19 cellular contexts compared by ENCODE assay signal in the genomic region with DNA sequence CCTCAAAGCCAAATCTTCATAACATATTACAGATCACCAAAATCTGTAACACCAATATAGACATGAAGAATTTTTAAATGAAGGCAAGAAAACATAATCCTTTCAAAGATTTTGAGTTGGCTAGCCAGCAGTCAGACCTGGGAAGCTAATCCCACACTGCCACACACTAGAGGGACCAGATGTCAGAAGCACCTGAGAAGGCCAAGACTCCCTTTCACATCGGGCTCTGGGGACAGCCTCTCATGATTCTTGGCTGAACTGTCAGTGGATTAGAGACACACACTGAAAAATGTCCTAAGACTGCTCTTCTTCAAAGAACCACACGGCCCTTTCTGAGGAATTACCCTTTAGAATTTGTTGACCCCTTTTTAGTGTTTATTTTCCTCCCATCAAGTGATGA. TPM values are rescaled to one million over a fixed set of nuclear protein-coding genes. Genes with fewer than 3 reads are reported as not detected.
DNase-seq lines count a peak whose midpoint lies in the region; ATAC-seq and TF ChIP-seq lines count a peak whose summit lies in the region.
"Had no signal": no experiment of that assay in that cellular context is flagged by ENCODE, and none has a peak within 500 bp of the region (broad histone marks: within the 10 kb centered on the region; RNA-seq: fewer than 3 reads in every experiment).

No MANE protein-coding gene starts in this region.

- peak; percentile 33 to 72 for DNase-seq in NCI-H524 (lab: John Stamatoyannopoulos, UW)
- DNase-seq in NCI-H524 treated with DMSO at 0.1 percent for 48 hours (lab: John Stamatoyannopoulos, UW), result no peak
- peak; percentile 71 for DNase-seq in WERI-Rb-1
- no peak for DNase-seq in psoas muscle
- no peak for DNase-seq in NCI-H774 (lab: John Stamatoyannopoulos, UW)
- no peak for DNase-seq in sigmoid colon
- DNase-seq: C1 segment of cervical spinal cord; Calu3; CD4-positive, alpha-beta memory T cell; COR-L47; DMS53; DMS79 treated with DMSO at 0.1 percent for 48 hours; GF-D8; GOT3; HFFc6 had no signal

- 20 to 67% (median 27%) methylated on average over 2 of the region's 2 CpGs for whole genome bisulfite sequencing in psoas muscle, 3 donors
- whole genome bisulfite sequencing in sigmoid colon, 2 donors, result 82 to 84% methylated on average over 2 of the region's 2 CpGs

- no peak for TF ChIP-seq EP300 in sigmoid colon (IDR thresholded peaks at IDR 0.05)

- no peaks in the 10 kb centered on the region for H3K9me3 ChIP-seq in WERI-Rb-1 (ENCODE audit: severe bottlenecking)
- no peaks in the 10 kb centered on the region for H3K9me3 ChIP-seq in psoas muscle
- no peaks in the 10 kb centered on the region for H3K9me3 ChIP-seq in sigmoid colon
- H3K9me3 ChIP-seq: HAP-1 had no signal

- H3K27me3 ChIP-seq in WERI-Rb-1 (ENCODE audit: insufficient read depth, low read depth, severe bottlenecking) (no peaks in the 10 kb centered on the region), psoas muscle (ENCODE audit: insufficient read depth in 3 of 3, low read length in 2 of 3) (no peaks in the 10 kb centered on the region), sigmoid colon (no peaks in the 10 kb centered on the region)

- H3K36me3 ChIP-seq in WERI-Rb-1, result no peaks in the 10 kb centered on the region
- peaks cover 3 to 85% of the 10 kb centered on the region in 2 donors for H3K36me3 ChIP-seq in psoas muscle (ENCODE audit: insufficient read depth in 1 of 2, low read depth in 1 of 2)
- no peaks in the 10 kb centered on the region for H3K36me3 ChIP-seq in sigmoid colon
- H3K36me3 ChIP-seq: HAP-1 had no signal

- H3K4me3 ChIP-seq in WERI-Rb-1 (ENCODE audit: low read depth, low read length) (no peak overlapping the region), psoas muscle (no peak overlapping the region), sigmoid colon (no peak overlapping the region)
- H3K4me3 ChIP-seq: HAP-1 had no signal

- TF ChIP-seq CTCF in WERI-Rb-1 (IDR thresholded peaks at IDR 0.05; ENCODE audit: low read depth, low read length), result no peak
- no peak for TF ChIP-seq CTCF in psoas muscle (IDR thresholded peaks at IDR 0.05)
- TF ChIP-seq CTCF in sigmoid colon (IDR thresholded peaks at IDR 0.05), result no peak

- intact Hi-C loops in psoas muscle (cut with DNase I), result loop anchor here in 1 of 2 donors (5.0 kb wide), 1 partner anchor 39 kb away; no protein-coding TSS in a partner anchor
- intact Hi-C loops in sigmoid colon (cut with DNase I), result no loop called here

- no peak overlapping the region for H3K27ac ChIP-seq in WERI-Rb-1
- H3K27ac ChIP-seq in psoas muscle, result peak overlapping the region; percentile 95
- no peak overlapping the region for H3K27ac ChIP-seq in sigmoid colon

- TF ChIP-seq POLR2A in sigmoid colon (IDR thresholded peaks at IDR 0.05), result no peak

- H3K4me1 ChIP-seq in psoas muscle (peaks cover 30% of the 10 kb centered on the region), sigmoid colon (peaks cover 0 to 13% (median 9%) of the 10 kb centered on the region in 4 donors)
- H3K4me1 ChIP-seq: HAP-1 had no signal

- peak in 1 of 4 donors; percentile 22 for ATAC-seq in psoas muscle

RNA-seq across cellular contexts. Expression of a gene that starts 28.2 kb away (rescaled TPM):
- 1 to 10 TPM in 2 of 4 donors, under 1 TPM in 2; 0.38 to 1.7 (median 0.74) TPM for total RNA-seq in psoas muscle
- polyA plus RNA-seq in psoas muscle, result 1 to 10 TPM in 1 of 3 donors, under 1 TPM in 2; 0.08 to 1.2 (median 0.75) TPM
- 1 to 10 TPM in 1 of 4 donors, under 1 TPM in 2, not detected in 1; 0.36 to 2.8 (median 0.54) TPM for total RNA-seq in sigmoid colon
- polyA plus RNA-seq in sigmoid colon, result not detected
- total RNA-seq: A172; A673; Calu3; CD4-positive, alpha-beta memory T cell; G401 had no signal
- polyA plus RNA-seq: CD4-positive, alpha-beta memory T cell had no signal

RNA-seq across cellular contexts. Expression of a gene that starts 45.5 kb away (rescaled TPM):
- total RNA-seq in psoas muscle, result 100 to 1,000 TPM; 247 to 661 (median 465) TPM
- 1,000 to 10,000 TPM in 1 of 3 donors, 100 to 1,000 TPM in 2; 456 to 1,213 (median 601) TPM for polyA plus RNA-seq in psoas muscle
- 10 to 100 TPM; 14.3 to 69.2 (median 56.3) TPM for total RNA-seq in sigmoid colon
- 1 to 10 TPM in 1 of 3 donors, under 1 TPM in 1, not detected in 1; 0.29 to 1.8 TPM for polyA plus RNA-seq in sigmoid colon
- total RNA-seq: A673; Calu3; CD4-positive, alpha-beta memory T cell; G401 had no signal
- polyA plus RNA-seq: CD4-positive, alpha-beta memory T cell had no signal

Comparison
In these comparisons a context has a peak if more than half of its experiments do, and no peak if none do; other contexts are left out.
1. DNase-seq: peak in NCI-H524 (2 of 2) and WERI-Rb-1 (single experiment); none in NCI-H524 treated with DMSO at 0.1 percent for 48 hours (single experiment), psoas muscle (0 of 2), NCI-H774 (single experiment) and sigmoid colon (single experiment).